ENCODE assay signal across 10 cellular contexts in genomic region chr5:106397700-106398099, GRCh38.
DNase-seq lines count a peak whose midpoint lies in the region; ATAC-seq and TF ChIP-seq lines count a peak whose summit lies in the region.
"Had no signal": no experiment of that assay in that cellular context is flagged by ENCODE, and none has a peak within 500 bp of the region (broad histone marks: within the 10 kb centered on the region; RNA-seq: fewer than 3 reads in every experiment).

No MANE protein-coding gene starts in this region.

- H3K9me3 ChIP-seq in HCT116 (ENCODE audit: control insufficient read depth in 1 of 2, insufficient read depth in 1 of 2, low read depth in 1 of 2, low read length in 2 of 2) = no peaks in the 10 kb centered on the region
- H3K9me3 ChIP-seq in skeletal muscle satellite cell (replicated peaks; ENCODE audit: low read length) = no peaks in the 10 kb centered on the region

- ATAC-seq in HCT116 = peak; percentile 91

- CTCF ChIA-PET in HCT116 (lab: Charles Lee) = no interaction called here

- H4K20me1 ChIP-seq in HCT116 (ENCODE audit: insufficient read depth) = no peaks in the 10 kb centered on the region

- H3K9me2 ChIP-seq in HCT116 (ENCODE audit: insufficient read depth) = no peaks in the 10 kb centered on the region

- H3K9ac ChIP-seq in HCT116 (ENCODE audit: low read length) = peak overlapping the region; percentile 34
- H3K9ac ChIP-seq in skeletal muscle satellite cell (ENCODE audit: low read depth, low read length) = peak overlapping the region; percentile 71

- no peaks in the 10 kb centered on the region for H3K36me3 ChIP-seq in HCT116 (ENCODE audit: control insufficient read depth in 1 of 2, insufficient read depth in 2 of 2, low read length in 2 of 2)
- no peaks in the 10 kb centered on the region for H3K36me3 ChIP-seq in skeletal muscle satellite cell (ENCODE audit: insufficient read depth, low read length)

- H3K4me1 ChIP-seq in HCT116 (ENCODE audit: control insufficient read depth in 1 of 2, insufficient read depth in 2 of 2, low read length in 2 of 2) = peaks cover 0 to 27% of the 10 kb centered on the region in 2 experiments; a peak in 2 of 4 replicates
- H3K4me1 ChIP-seq in skeletal muscle satellite cell (ENCODE audit: control insufficient read depth, insufficient read depth, low read length) = peaks cover 26% of the 10 kb centered on the region

- peak; percentile 30; the same call in 1 of the 2 replicates for TF ChIP-seq RAD21 in HCT116 (IDR thresholded peaks at IDR 0.05; ENCODE audit: low read depth)

- RAD21 ChIA-PET in HCT116 (lab: Charles Lee; ENCODE audit: low non-redundant PET in 1 of 2, low total read pairs in 2 of 2, uncharacterized antibody in 2 of 2, unreplicated experiment in 2 of 2) = no interaction called here

- no peak for TF ChIP-seq POLR2A in HCT116 (IDR thresholded peaks at IDR 0.05; ENCODE audit: borderline replicate concordance, extremely low read depth, insufficient read depth, insufficient read length)

- H3K4me2 ChIP-seq in HCT116 (ENCODE audit: low read length) = peak overlapping the region; percentile 53
- H3K4me2 ChIP-seq in skeletal muscle satellite cell (ENCODE audit: low read length) = peak overlapping the region; percentile 54

- intact Hi-C loops in HCT116 (cut with micrococcal nuclease) = no loop called here
- intact Hi-C loops in head of caudate nucleus (cut with DNase I) = no loop called here

- peak; percentile 89 for DNase-seq in HCT116 (ENCODE audit: low read depth, low spot score)
- peak; percentile 11 for DNase-seq in SW480 (ENCODE audit: low spot score)
- DNase-seq in fibroblast of pulmonary artery (ENCODE audit: low read depth) = peak; percentile 87
- DNase-seq in NCI-H187 (lab: John Stamatoyannopoulos, UW) = no peak
- no peak for DNase-seq in T-helper 9 cell
- DNase-seq in NOMO-1 (lab: John Stamatoyannopoulos, UW; ENCODE audit: unreplicated experiment in 2 of 2) = no peak
- DNase-seq in head of caudate nucleus = no peak
- DNase-seq: dorsolateral prefrontal cortex, NCI-H526 had no signal

- no peak overlapping the region for H3K4me3 ChIP-seq in HCT116 (replicated peaks in 1 of 2; ENCODE audit: low read depth in 1 of 2, low read length in 2 of 2)
- H3K4me3 ChIP-seq in fibroblast of pulmonary artery (replicated peaks; ENCODE audit: low read depth, low read length) = no peak overlapping the region
- H3K4me3 ChIP-seq in skeletal muscle satellite cell (ENCODE audit: low read length) = no peak overlapping the region
- H3K4me3 ChIP-seq: dorsolateral prefrontal cortex had no signal

- POLR2A ChIA-PET in HCT116 (lab: Charles Lee) = no interaction called here

- BruUV-seq in HCT116 (replicated peaks; lab: Mats Ljungman, UMichigan) = no TSS peak

- H3K79me2 ChIP-seq in HCT116 (ENCODE audit: insufficient read depth, low read length) = no peaks in the 10 kb centered on the region

- peak overlapping the region; percentile 85 for H2AFZ ChIP-seq in HCT116 (ENCODE audit: low read depth, low read length, poor library complexity, severe bottlenecking)

- H3K27me3 ChIP-seq in HCT116 (ENCODE audit: insufficient read depth, low read length) (no peaks in the 10 kb centered on the region), skeletal muscle satellite cell (ENCODE audit: control insufficient read depth, insufficient read depth, low read length) (no peaks in the 10 kb centered on the region)
- H3K27me3 ChIP-seq: dorsolateral prefrontal cortex had no signal

- H3K27ac ChIP-seq in HCT116 (ENCODE audit: low read depth, low read length) = no peak overlapping the region
- H3K27ac ChIP-seq: dorsolateral prefrontal cortex had no signal

- TF ChIP-seq CTCF in HCT116 (IDR thresholded peaks at IDR 0.05 in 2 of 3, conservative IDR thresholded peaks at IDR 0.05 in 1 of 3; ENCODE audit: borderline replicate concordance in 1 of 3, insufficient read depth in 1 of 3, low read depth in 2 of 3, low read length in 2 of 3) = no peak
- TF ChIP-seq CTCF in fibroblast of pulmonary artery (IDR thresholded peaks at IDR 0.05; ENCODE audit: low read length, missing control alignments) = no peak

TF ChIP-seq in HCT116, 20 proteins besides CTCF, POLR2A, EP300 and RAD21:
- TF ChIP-seq ZFX (IDR thresholded peaks at IDR 0.05) (no peak), MAX (IDR thresholded peaks at IDR 0.05) (peak; percentile 85), CEBPB (IDR thresholded peaks at IDR 0.05; ENCODE audit: low read depth) (peak; percentile 61; the same call in 1 of the 2 replicates), EGR1 (IDR thresholded peaks at IDR 0.05; ENCODE audit: low read depth) (no peak), ZNF274 (IDR thresholded peaks at IDR 0.05; ENCODE audit: low read depth, low read length) (no peak), YY1 (IDR thresholded peaks at IDR 0.05; ENCODE audit: extremely low read depth, insufficient replicate concordance, low read depth, low read length) (no peak), REST (IDR thresholded peaks at IDR 0.05; ENCODE audit: low read depth) (no peak), EZH2phosphoT487 (IDR thresholded peaks at IDR 0.05; ENCODE audit: borderline replicate concordance) (no peak), POLR2AphosphoS5 (IDR thresholded peaks at IDR 0.05; ENCODE audit: low read depth, low read length) (peak; percentile 51; the same call in 1 of the 2 replicates), EZH2 (IDR thresholded peaks at IDR 0.05) (no peak), ELF1 (IDR thresholded peaks at IDR 0.05; ENCODE audit: borderline replicate concordance, low read depth) (peak; percentile 52), FOSL1 (IDR thresholded peaks at IDR 0.05; ENCODE audit: low read depth) (peak; percentile 84), TCF7L2 (IDR thresholded peaks at IDR 0.05; ENCODE audit: borderline replicate concordance, extremely low read depth, insufficient read depth, insufficient read length) (no peak), CBX3 (IDR thresholded peaks at IDR 0.05; ENCODE audit: low read depth) (peak; percentile 85), SP1 (IDR thresholded peaks at IDR 0.05; ENCODE audit: low read depth) (peak; percentile 83), SIN3A (IDR thresholded peaks at IDR 0.05; ENCODE audit: low read depth) (peak; percentile 44; the same call in 1 of the 2 replicates), JUND (IDR thresholded peaks at IDR 0.05) (peak; percentile 83), SRF (IDR thresholded peaks at IDR 0.05; ENCODE audit: low read depth) (0 out of 2 replicates have a peak, but pooled peaks have one; percentile 47)
- TF ChIP-seq, protein P1, sequence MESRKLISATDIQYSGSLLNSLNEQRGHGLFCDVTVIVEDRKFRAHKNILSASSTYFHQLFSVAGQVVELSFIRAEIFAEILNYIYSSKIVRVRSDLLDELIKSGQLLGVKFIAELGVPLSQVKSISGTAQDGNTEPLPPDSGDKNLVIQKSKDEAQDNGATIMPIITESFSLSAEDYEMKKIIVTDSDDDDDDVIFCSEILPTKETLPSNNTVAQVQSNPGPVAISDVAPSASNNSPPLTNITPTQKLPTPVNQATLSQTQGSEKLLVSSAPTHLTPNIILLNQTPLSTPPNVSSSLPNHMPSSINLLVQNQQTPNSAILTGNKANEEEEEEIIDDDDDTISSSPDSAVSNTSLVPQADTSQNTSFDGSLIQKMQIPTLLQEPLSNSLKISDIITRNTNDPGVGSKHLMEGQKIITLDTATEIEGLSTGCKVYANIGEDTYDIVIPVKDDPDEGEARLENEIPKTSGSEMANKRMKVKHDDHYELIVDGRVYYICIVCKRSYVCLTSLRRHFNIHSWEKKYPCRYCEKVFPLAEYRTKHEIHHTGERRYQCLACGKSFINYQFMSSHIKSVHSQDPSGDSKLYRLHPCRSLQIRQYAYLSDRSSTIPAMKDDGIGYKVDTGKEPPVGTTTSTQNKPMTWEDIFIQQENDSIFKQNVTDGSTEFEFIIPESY (IDR thresholded peaks at IDR 0.05; ENCODE audit: extremely low read depth, insufficient replicate concordance, low read length) = no peak
- TF ChIP-seq, protein P2, sequence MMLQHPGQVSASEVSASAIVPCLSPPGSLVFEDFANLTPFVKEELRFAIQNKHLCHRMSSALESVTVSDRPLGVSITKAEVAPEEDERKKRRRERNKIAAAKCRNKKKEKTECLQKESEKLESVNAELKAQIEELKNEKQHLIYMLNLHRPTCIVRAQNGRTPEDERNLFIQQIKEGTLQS (IDR thresholded peaks at IDR 0.05) = no peak

Comparison
In these comparisons a context has a peak if more than half of its experiments do, and no peak if none do; other contexts are left out.
1. DNase-seq: peak in HCT116 (single experiment), SW480 (single experiment) and fibroblast of pulmonary artery (single experiment); none in NCI-H187 (0 of 2), T-helper 9 cell (single experiment), NOMO-1 (0 of 2) and head of caudate nucleus (0 of 42).